Comparison of ENCODE assay signal across 18 cellular contexts in the genomic region with DNA sequence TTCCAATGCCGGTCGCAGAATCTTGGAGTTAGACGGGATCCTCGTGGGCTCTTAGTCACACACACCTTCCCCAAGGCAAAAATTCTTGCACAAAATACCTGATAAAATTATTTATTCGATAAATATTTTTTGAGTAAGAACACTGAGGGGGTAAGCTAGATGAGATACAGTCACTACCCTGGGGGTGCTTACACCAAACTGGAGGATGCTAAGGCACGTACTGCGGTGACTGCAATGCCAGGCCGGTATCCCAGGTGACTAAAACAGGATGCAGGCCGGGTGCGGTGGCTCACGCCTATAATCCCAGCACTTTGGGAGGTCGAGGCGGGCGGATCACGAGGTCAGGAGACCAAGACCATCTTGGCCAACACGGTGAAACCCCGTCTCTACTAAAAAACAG. TPM values are rescaled to one million over a fixed set of nuclear protein-coding genes. Genes with fewer than 3 reads are reported as not detected.
DNase-seq lines count a peak whose midpoint lies in the region; ATAC-seq, FAIRE-seq and TF ChIP-seq lines count a peak whose summit lies in the region.
"Had no signal": no experiment of that assay in that cellular context is flagged by ENCODE, and none has a peak within 500 bp of the region (broad histone marks: within the 10 kb centered on the region; RNA-seq: fewer than 3 reads in every experiment).

No MANE protein-coding gene starts in this region.

- in situ Hi-C loops in HepG2 (cut with HindIII; ENCODE audit: extremely low pct_ligation_motif_present, low pct_unique_long_range_greater_than_20kb), result no loop called here

- H3K27me3 Mint-ChIP-seq in T-helper 17 cell, result no peaks in the 10 kb centered on the region
- H3K27me3 Mint-ChIP-seq in endothelial cell (ENCODE audit: unreplicated experiment), result peaks cover 3% of the 10 kb centered on the region

- peaks cover 4% of the 10 kb centered on the region for H3K36me3 Mint-ChIP-seq in T-helper 17 cell (ENCODE audit: low read depth)
- H3K36me3 Mint-ChIP-seq in endothelial cell (ENCODE audit: low read depth, unreplicated experiment), result no peaks in the 10 kb centered on the region

- H3K4me2 ChIP-seq in HepG2 (ENCODE audit: low read depth, low read length), result peak overlapping the region; percentile 93; the same call in 1 of the 2 replicates

- peaks cover 45% of the 10 kb centered on the region for H3K4me1 ChIP-seq in left ventricle myocardium inferior
- peaks cover 0 to 40% (median 23%) of the 10 kb centered on the region in 12 donors for H3K4me1 ChIP-seq in heart left ventricle
- peaks cover 29% of the 10 kb centered on the region for H3K4me1 ChIP-seq in HepG2 (ENCODE audit: insufficient read depth, low read length)

- no peaks in the 10 kb centered on the region for H3K27me3 ChIP-seq in left ventricle myocardium inferior (ENCODE audit: low read depth)
- no peaks in the 10 kb centered on the region for H3K27me3 ChIP-seq in heart left ventricle
- H3K27me3 ChIP-seq in HepG2 (ENCODE audit: control insufficient read depth in 1 of 2, insufficient read depth in 2 of 2, low read length in 2 of 2), result no peaks in the 10 kb centered on the region; a peak in 1 of 5 replicates
- H3K27me3 ChIP-seq: colonic mucosa, pancreas, transverse colon had no signal

- H3K9ac ChIP-seq in HepG2 (ENCODE audit: insufficient read depth, low read depth, low read length), result peak overlapping the region; percentile 98; the same call in 1 of the 2 replicates

- H3K9me3 ChIP-seq in left ventricle myocardium inferior (replicated peaks) (no peaks in the 10 kb centered on the region), heart left ventricle (no peaks in the 10 kb centered on the region), T-helper 17 cell (ENCODE audit: control insufficient read depth, low read length, poor library complexity, severe bottlenecking) (no peaks in the 10 kb centered on the region), HepG2 (ENCODE audit: low read length) (no peaks in the 10 kb centered on the region)
- H3K9me3 ChIP-seq: colonic mucosa, pancreas, transverse colon had no signal

- WGBS in heart left ventricle, 4 donors, result 94 to 98% (median 96%) methylated on average over 17 of the region's 17 CpGs
- WGBS in HepG2 (ENCODE audit: low lambda C conversion rate), result 95% methylated on average over 17 of the region's 17 CpGs

- peak overlapping the region; percentile 96 for H3K27ac Mint-ChIP-seq in T-helper 17 cell
- H3K27ac Mint-ChIP-seq in endothelial cell (ENCODE audit: unreplicated experiment), result no peak overlapping the region

- H2AFZ ChIP-seq in HepG2 (ENCODE audit: low read length), result no peak overlapping the region

- TF ChIP-seq EP300 in HepG2 (IDR thresholded peaks at IDR 0.05; ENCODE audit: low read depth in 2 of 2, low read length in 2 of 2), result no peak
- no peak for TF ChIP-seq EP300 in HepG2 (CRISPR knock-in tag; IDR thresholded peaks at IDR 0.05; ENCODE audit: borderline replicate concordance)

- no TSS peak for BruUV-seq in HepG2 (replicated peaks; lab: Mats Ljungman, UMichigan)

- no peak for DNase-seq in left ventricle myocardium inferior
- DNase-seq in heart left ventricle, result no peak
- DNase-seq in T-helper 17 cell, result no peak
- no peak for DNase-seq in HepG2 (ENCODE audit: low spot score)
- peak; percentile 41 for DNase-seq in ureter (ENCODE audit: low spot score)
- no peak for DNase-seq in NCI-H1694 (lab: John Stamatoyannopoulos, UW)
- no peak for DNase-seq in endothelial cell (ENCODE audit: low spot score)
- no peak for DNase-seq in GM20000 (ENCODE audit: low spot score)
- DNase-seq: KG1; NCI-H1436 treated with DMSO at 0.1 percent for 48 hours; NCI-H510A treated with DMSO at 0.1 percent for 48 hours; stimulated activated CD4-positive, alpha-beta T cell treated with anti-CD3 and anti-CD28 coated beads, Interleukin-15, amount 100 ng/mL, for 24 hours had no signal

- CTCF ChIA-PET in HepG2 (lab: Yijun Ruan, JAX; ENCODE audit: low intra/inter-chr PET ratio, low total read pairs), result no interaction called here

- H3K4me3 ChIP-seq in left ventricle myocardium inferior, result peak overlapping the region; percentile 96
- peak overlapping the region in 1 of 12 donors; percentile 92 for H3K4me3 ChIP-seq in heart left ventricle
- peak overlapping the region in 1 of 3 experiments; percentile 99; a peak in 1 of 6 replicates for H3K4me3 ChIP-seq in HepG2 (replicated peaks in 1 of 3; ENCODE audit: insufficient read depth in 1 of 3, low read depth in 2 of 3, low read length in 3 of 3)

- ATAC-seq in heart left ventricle (no peak), T-helper 17 cell (no peak), HepG2 (no peak)
- ATAC-seq: pancreas had no signal

- no peaks in the 10 kb centered on the region for H3K9me3 Mint-ChIP-seq in endothelial cell (ENCODE audit: unreplicated experiment)

- H3K27ac ChIP-seq in left ventricle myocardium inferior (replicated peaks) (no peak overlapping the region), heart left ventricle (peak overlapping the region in 1 of 12 donors; percentile 95), HepG2 (ENCODE audit: extremely low read length, insufficient read depth, low read length) (no peak overlapping the region)
- H3K27ac ChIP-seq: colonic mucosa had no signal

- peak overlapping the region; percentile 31 for H3K4me3 Mint-ChIP-seq in T-helper 17 cell
- no peak overlapping the region for H3K4me3 Mint-ChIP-seq in endothelial cell (ENCODE audit: unreplicated experiment)

- peaks cover 11% of the 10 kb centered on the region; the same call in 1 of the 2 replicates for H4K20me1 ChIP-seq in HepG2 (ENCODE audit: insufficient read depth, low read length)

- TF ChIP-seq CTCF in left ventricle myocardium inferior (IDR thresholded peaks at IDR 0.05; ENCODE audit: borderline replicate concordance), result no peak
- TF ChIP-seq CTCF in heart left ventricle (IDR thresholded peaks at IDR 0.05), result no peak
- TF ChIP-seq CTCF in HepG2 (CRISPR knock-in tag; IDR thresholded peaks at IDR 0.05), result no peak
- no peak for TF ChIP-seq CTCF in endothelial cell (IDR thresholded peaks at IDR 0.05; ENCODE audit: unreplicated experiment)
- TF ChIP-seq CTCF in GM20000 (IDR thresholded peaks at IDR 0.05; ENCODE audit: extremely low read depth, missing control alignments), result no peak

- no peak for TF ChIP-seq RAD21 in HepG2 (CRISPR knock-in tag; IDR thresholded peaks at IDR 0.05)

- POLR2A ChIA-PET in HepG2 (lab: Yijun Ruan, JAX), result no interaction called here

- TF ChIP-seq POLR2A in heart left ventricle (IDR thresholded peaks at IDR 0.05), result no peak
- no peak for TF ChIP-seq POLR2A in HepG2 (IDR thresholded peaks at IDR 0.05; ENCODE audit: insufficient read depth in 1 of 2, low read depth in 2 of 2, low read length in 2 of 2)

- H3K36me3 ChIP-seq in left ventricle myocardium inferior (no peaks in the 10 kb centered on the region), heart left ventricle (no peaks in the 10 kb centered on the region), HepG2 (replicated peaks in 1 of 2; ENCODE audit: control insufficient read depth in 1 of 2, insufficient read depth in 2 of 2, low read length in 2 of 2) (no peaks in the 10 kb centered on the region)
- H3K36me3 ChIP-seq: colonic mucosa, pancreas, transverse colon had no signal

- H3K4me1 Mint-ChIP-seq in T-helper 17 cell (peaks cover 21% of the 10 kb centered on the region), endothelial cell (ENCODE audit: unreplicated experiment) (peaks cover 27% of the 10 kb centered on the region)

- intact Hi-C loops in left ventricle myocardium inferior (cut with micrococcal nuclease), result no loop called here
- intact Hi-C loops in heart left ventricle (cut with DNase I), result loop anchor here in 3 of 10 donors (5.0 kb wide), 5 partner anchors 41 to 1106 kb away; a partner anchor contains a TSS
- intact Hi-C loops in HepG2 (cut with micrococcal nuclease; ENCODE audit: unreplicated experiment), result loop anchor here (10.0 kb wide), 1 partner anchor 53 kb away; no protein-coding TSS in a partner anchor

- peaks cover 30% of the 10 kb centered on the region for H3K79me2 ChIP-seq in HepG2 (ENCODE audit: insufficient read depth, low read length)

- no peak for FAIRE-seq in HepG2 (lab: Jason Lieb, UNC)
- FAIRE-seq: GM12891, pancreas had no signal

RNA-seq across cellular contexts. Expression of a gene that starts 1.7 kb away (rescaled TPM):
- total RNA-seq in left ventricle myocardium inferior (19.2 TPM), heart left ventricle (10 to 100 TPM; 14.0 to 52.6 (median 28.4) TPM), T-helper 17 cell (10 to 100 TPM; 70.1 to 71.5 TPM), HepG2 (2016; rRNA removed; fragmentation: Illumina TruSeq; extraction: Trizol) (8.2 and 9.9 TPM in 2 replicates), ureter (64.2 TPM), endothelial cell (ENCODE audit: unreplicated experiment) (68.4 TPM)
- polyA plus RNA-seq in heart left ventricle (10 to 100 TPM; 16.0 to 26.9 TPM), HepG2 (2011; rRNA removed) (2.4 TPM in 2 replicates)
- 10.0 and 14.3 TPM in 2 replicates for total RNA-seq in HepG2 (2016; cell fraction: cytosol; rRNA removed; fragmentation: Illumina TruSeq; extraction: Trizol; ENCODE audit: low read depth)
- 5.1 and 7.9 TPM in 2 replicates for total RNA-seq in HepG2 (2016; cell fraction: insoluble cytoplasmic fraction; rRNA removed; fragmentation: Illumina TruSeq; extraction: Trizol)
- 4.8 and 7.5 TPM in 2 replicates for total RNA-seq in HepG2 (2016; cell fraction: membrane; rRNA removed; fragmentation: Illumina TruSeq; extraction: Trizol)
- total RNA-seq in HepG2 (2016; cell fraction: nucleus; rRNA removed; fragmentation: Illumina TruSeq; extraction: Trizol), result 11.0 and 11.8 TPM in 2 replicates
- polyA plus RNA-seq in HepG2 (2011; cell fraction: cytosol; rRNA removed), result 2.0 and 2.1 TPM in 2 replicates
- polyA plus RNA-seq in HepG2 (2011; cell fraction: nucleus; rRNA removed), result 12.6 and 14.1 TPM in 2 replicates
- polyA plus RNA-seq in HepG2 (2012), result 5.7 and 10.2 TPM in 2 replicates
- polyA plus RNA-seq in HepG2 (2016; cell fraction: cytosol; fragmentation: Illumina TruSeq; extraction: Trizol; ENCODE audit: low read depth), result 0.74 and 0.75 TPM in 2 replicates
- 5.4 and 8.3 TPM in 2 replicates for polyA plus RNA-seq in HepG2 (2016; cell fraction: insoluble cytoplasmic fraction; fragmentation: Illumina TruSeq; extraction: Trizol; ENCODE audit: low read depth)
- polyA plus RNA-seq in HepG2 (2016; cell fraction: membrane; fragmentation: Illumina TruSeq; extraction: Trizol; ENCODE audit: low read depth), result 1.4 and 1.8 TPM in 2 replicates
- 13.8 and 15.2 TPM in 2 replicates for polyA plus RNA-seq in HepG2 (2016; cell fraction: nucleus; fragmentation: Illumina TruSeq; extraction: Trizol; ENCODE audit: insufficient read depth, low read depth)
- 19.1 and 29.6 TPM in 2 replicates for polyA minus RNA-seq in HepG2 (2011; rRNA and poly(A)+ RNA removed; ENCODE audit: low replicate concordance)
- polyA minus RNA-seq in HepG2 (2011; cell fraction: cytosol; rRNA and poly(A)+ RNA removed), result 12.1 and 18.0 TPM in 2 replicates
- 24.1 and 32.1 TPM in 2 replicates for polyA minus RNA-seq in HepG2 (2011; cell fraction: nucleus; rRNA and poly(A)+ RNA removed)

RNA-seq across cellular contexts. Expression of a gene that starts 41.0 kb away (rescaled TPM):
- 0.36 TPM for total RNA-seq in left ventricle myocardium inferior
- under 1 TPM in 5 of 9 donors, not detected in 4; 0.09 to 0.96 (median 0.45) TPM for total RNA-seq in heart left ventricle
- polyA plus RNA-seq in heart left ventricle, result under 1 TPM; 0.23 to 0.35 TPM
- not detected for total RNA-seq in T-helper 17 cell
- 0.28 and 0.40 TPM in 2 replicates for total RNA-seq in HepG2 (2016; rRNA removed; fragmentation: Illumina TruSeq; extraction: Trizol)
- total RNA-seq in HepG2 (2016; cell fraction: cytosol; rRNA removed; fragmentation: Illumina TruSeq; extraction: Trizol; ENCODE audit: low read depth), result 0.09 and 0.20 TPM in 2 replicates
- 0.25 and 0.35 TPM in 2 replicates for total RNA-seq in HepG2 (2016; cell fraction: insoluble cytoplasmic fraction; rRNA removed; fragmentation: Illumina TruSeq; extraction: Trizol)
- 0.31 and 0.41 TPM in 2 replicates for total RNA-seq in HepG2 (2016; cell fraction: membrane; rRNA removed; fragmentation: Illumina TruSeq; extraction: Trizol)
- 0.28 and 0.34 TPM in 2 replicates for total RNA-seq in HepG2 (2016; cell fraction: nucleus; rRNA removed; fragmentation: Illumina TruSeq; extraction: Trizol)
- polyA plus RNA-seq in HepG2 (2011; rRNA removed), result 0.42 and 0.83 TPM in 2 replicates
- 0.38 and 0.42 TPM in 2 replicates for polyA plus RNA-seq in HepG2 (2011; cell fraction: cytosol; rRNA removed)
- 0.08 and 0.24 TPM in 2 replicates for polyA plus RNA-seq in HepG2 (2011; cell fraction: nucleus; rRNA removed)
- polyA plus RNA-seq in HepG2 (2012), result 0.21 and 0.59 TPM in 2 replicates
- polyA plus RNA-seq in HepG2 (2016; cell fraction: cytosol; fragmentation: Illumina TruSeq; extraction: Trizol; ENCODE audit: low read depth), result 0.16 and 0.25 TPM in 2 replicates
- 0.35 and 0.46 TPM in 2 replicates for polyA plus RNA-seq in HepG2 (2016; cell fraction: insoluble cytoplasmic fraction; fragmentation: Illumina TruSeq; extraction: Trizol; ENCODE audit: low read depth)
- 0.16 and 0.31 TPM in 2 replicates for polyA plus RNA-seq in HepG2 (2016; cell fraction: membrane; fragmentation: Illumina TruSeq; extraction: Trizol; ENCODE audit: low read depth)
- polyA plus RNA-seq in HepG2 (2016; cell fraction: nucleus; fragmentation: Illumina TruSeq; extraction: Trizol; ENCODE audit: insufficient read depth, low read depth), result 0.25 TPM in 1 of 2 replicates, not detected in the other
- 2.8 TPM in 1 of 2 replicates, not detected in the other for polyA minus RNA-seq in HepG2 (2011; rRNA and poly(A)+ RNA removed; ENCODE audit: low replicate concordance)
- not detected in 2 replicates for polyA minus RNA-seq in HepG2 (2011; cell fraction: cytosol; rRNA and poly(A)+ RNA removed)
- not detected in 2 replicates for polyA minus RNA-seq in HepG2 (2011; cell fraction: nucleus; rRNA and poly(A)+ RNA removed)
- not detected for total RNA-seq in ureter
- total RNA-seq in endothelial cell (ENCODE audit: unreplicated experiment), result 6.6 TPM
- total RNA-seq: activated CD8-positive, alpha-beta memory T cell treated with anti-CD3 and anti-CD28 coated beads for 36 hours; Daoy had no signal
